In the genomic region with DNA sequence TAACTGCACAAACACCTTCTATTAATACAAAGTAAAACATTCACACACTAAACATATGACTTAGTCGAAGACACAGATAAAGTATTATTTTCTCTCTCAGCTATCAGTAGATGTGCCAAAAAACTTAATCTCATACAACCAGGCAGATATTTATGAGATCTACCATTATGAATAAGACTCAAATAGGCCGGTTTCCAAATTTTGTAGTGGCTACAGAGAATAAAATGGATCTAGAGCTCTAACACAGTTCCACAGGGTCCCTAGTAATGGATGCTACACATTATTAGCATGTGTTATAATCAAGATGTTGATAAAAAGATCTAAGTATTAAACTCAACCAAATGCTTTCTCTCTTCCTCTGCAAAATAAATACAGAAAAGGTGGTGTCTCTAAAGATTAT, we compare ENCODE assay signal across 10 cellular contexts. TPM values are rescaled to one million over a fixed set of nuclear protein-coding genes. Genes with fewer than 3 reads are reported as not detected.
DNase-seq lines count a peak whose midpoint lies in the region; ATAC-seq and TF ChIP-seq lines count a peak whose summit lies in the region.
"Had no signal": no experiment of that assay in that cellular context is flagged by ENCODE, and none has a peak within 500 bp of the region (broad histone marks: within the 10 kb centered on the region; RNA-seq: fewer than 3 reads in every experiment).

No MANE protein-coding gene starts in this region.

- no peak for DNase-seq in SK-N-MC (ENCODE audit: low read depth, low spot score)
- no peak for DNase-seq in endothelial cell (ENCODE audit: low spot score)
- no peak for DNase-seq in tibial artery
- no peak for DNase-seq in stimulated activated naive B cell treated with anti-CD40 and anti-IgM and Interleukin-4, amounts not matched to agents 10 μg/mL and 1 μg/mL and 100 μg/mL, for 72 hours
- no peak for DNase-seq in activated CD4-positive, alpha-beta memory T cell treated with anti-CD3 and anti-CD28 coated beads, Interleukin-2, amount 10 ng/mL, durations not matched to agents 7 days and 5 days
- DNase-seq in activated naive CD4-positive, alpha-beta T cell treated with Interleukin-2 at 50 U/mL for 16 hours = no peak
- DNase-seq: activated naive CD4-positive, alpha-beta T cell treated with anti-CD3 and anti-CD28 coated beads for 36 hours had no signal

- peaks cover 2% of the 10 kb centered on the region for H3K27me3 Mint-ChIP-seq in endothelial cell (ENCODE audit: unreplicated experiment)
- H3K27me3 Mint-ChIP-seq in stimulated activated naive B cell treated with anti-CD40 and anti-IgM and Interleukin-4, amounts not matched to agents 10 μg/mL and 1 μg/mL and 100 μg/mL, for 72 hours = no peaks in the 10 kb centered on the region
- no peaks in the 10 kb centered on the region for H3K27me3 Mint-ChIP-seq in activated CD4-positive, alpha-beta memory T cell treated with anti-CD3 and anti-CD28 coated beads, Interleukin-2, amount 10 ng/mL, durations not matched to agents 7 days and 5 days

- peak overlapping the region; percentile 53 for H3K4me3 Mint-ChIP-seq in endothelial cell (ENCODE audit: unreplicated experiment)
- no peak overlapping the region for H3K4me3 Mint-ChIP-seq in stimulated activated naive B cell treated with anti-CD40 and anti-IgM and Interleukin-4, amounts not matched to agents 10 μg/mL and 1 μg/mL and 100 μg/mL, for 72 hours
- no peak overlapping the region for H3K4me3 Mint-ChIP-seq in activated CD4-positive, alpha-beta memory T cell treated with anti-CD3 and anti-CD28 coated beads, Interleukin-2, amount 10 ng/mL, durations not matched to agents 7 days and 5 days
- H3K4me3 Mint-ChIP-seq: activated naive CD4-positive, alpha-beta T cell treated with anti-CD3 and anti-CD28 coated beads for 36 hours; T-helper 1 cell treated with Interleukin-12 subunit alpha and Interleukin-12 subunit beta and Interleukin-4 antibody, amounts not matched to agents 30 μg/mL and 1 μg/mL, for 36 hours had no signal

- H3K27ac ChIP-seq in SK-N-MC = peak overlapping the region; percentile 95
- H3K27ac ChIP-seq in mesodermal cell (ENCODE audit: low read depth, low read length, severe bottlenecking) = peak overlapping the region; percentile 54
- peak overlapping the region; percentile 5 to 39 for H3K27ac ChIP-seq in tibial artery

- peaks cover 16% of the 10 kb centered on the region for H3K4me1 Mint-ChIP-seq in endothelial cell (ENCODE audit: unreplicated experiment)
- H3K4me1 Mint-ChIP-seq in stimulated activated naive B cell treated with anti-CD40 and anti-IgM and Interleukin-4, amounts not matched to agents 10 μg/mL and 1 μg/mL and 100 μg/mL, for 72 hours = peaks cover 27 to 60% of the 10 kb centered on the region in 2 donors
- H3K4me1 Mint-ChIP-seq in activated CD4-positive, alpha-beta memory T cell treated with anti-CD3 and anti-CD28 coated beads, Interleukin-2, amount 10 ng/mL, durations not matched to agents 7 days and 5 days = no peaks in the 10 kb centered on the region

- no peaks in the 10 kb centered on the region for H3K27me3 ChIP-seq in tibial artery

- H3K9ac ChIP-seq in SK-N-MC (ENCODE audit: insufficient read length) = peak overlapping the region; percentile 66

- WGBS in mesodermal cell (ENCODE audit: insufficient coverage in 2 of 2), 2 experiments = 83 to 91% methylated on average over 1 of the region's 2 CpGs

- peaks cover 28% of the 10 kb centered on the region for H3K36me3 ChIP-seq in SK-N-MC (ENCODE audit: insufficient read depth, low read length)
- H3K36me3 ChIP-seq in mesodermal cell (ENCODE audit: control insufficient read depth, insufficient read depth, low read length) = peaks cover 37% of the 10 kb centered on the region
- peaks cover 2 to 20% (median 7%) of the 10 kb centered on the region in 3 donors for H3K36me3 ChIP-seq in tibial artery

- peak overlapping the region; percentile 97 for H3K27ac Mint-ChIP-seq in endothelial cell (ENCODE audit: unreplicated experiment)
- H3K27ac Mint-ChIP-seq in stimulated activated naive B cell treated with anti-CD40 and anti-IgM and Interleukin-4, amounts not matched to agents 10 μg/mL and 1 μg/mL and 100 μg/mL, for 72 hours = no peak overlapping the region
- H3K27ac Mint-ChIP-seq in activated CD4-positive, alpha-beta memory T cell treated with anti-CD3 and anti-CD28 coated beads, Interleukin-2, amount 10 ng/mL, durations not matched to agents 7 days and 5 days = no peak overlapping the region
- H3K27ac Mint-ChIP-seq: activated naive CD4-positive, alpha-beta T cell treated with anti-CD3 and anti-CD28 coated beads for 36 hours; T-helper 1 cell treated with Interleukin-12 subunit alpha and Interleukin-12 subunit beta and Interleukin-4 antibody, amounts not matched to agents 30 μg/mL and 1 μg/mL, for 36 hours had no signal

- CTCF ChIA-PET in activated CD4-positive, alpha-beta memory T cell treated with anti-CD3 and anti-CD28 coated beads, Interleukin-2, amount 10 ng/mL, durations not matched to agents 7 days and 5 days (lab: Charles Lee) = no interaction called here

- H3K9me3 ChIP-seq in SK-N-MC (ENCODE audit: low read depth, low read length) (peaks cover 2% of the 10 kb centered on the region; the same call in 1 of the 2 replicates), mesodermal cell (ENCODE audit: control insufficient read depth, low read length) (no peaks in the 10 kb centered on the region), tibial artery (no peaks in the 10 kb centered on the region)

- H3K9me3 Mint-ChIP-seq in endothelial cell (ENCODE audit: unreplicated experiment) = no peaks in the 10 kb centered on the region
- H3K9me3 Mint-ChIP-seq in stimulated activated naive B cell treated with anti-CD40 and anti-IgM and Interleukin-4, amounts not matched to agents 10 μg/mL and 1 μg/mL and 100 μg/mL, for 72 hours = no peaks in the 10 kb centered on the region
- no peaks in the 10 kb centered on the region for H3K9me3 Mint-ChIP-seq in activated CD4-positive, alpha-beta memory T cell treated with anti-CD3 and anti-CD28 coated beads, Interleukin-2, amount 10 ng/mL, durations not matched to agents 7 days and 5 days
- H3K9me3 Mint-ChIP-seq: activated naive CD4-positive, alpha-beta T cell treated with anti-CD3 and anti-CD28 coated beads for 36 hours; T-helper 1 cell treated with Interleukin-12 subunit alpha and Interleukin-12 subunit beta and Interleukin-4 antibody, amounts not matched to agents 30 μg/mL and 1 μg/mL, for 36 hours had no signal

- peaks cover 9% of the 10 kb centered on the region for H3K36me3 Mint-ChIP-seq in endothelial cell (ENCODE audit: low read depth, unreplicated experiment)
- H3K36me3 Mint-ChIP-seq in stimulated activated naive B cell treated with anti-CD40 and anti-IgM and Interleukin-4, amounts not matched to agents 10 μg/mL and 1 μg/mL and 100 μg/mL, for 72 hours = peaks cover 31 to 34% of the 10 kb centered on the region in 2 donors
- H3K36me3 Mint-ChIP-seq in activated CD4-positive, alpha-beta memory T cell treated with anti-CD3 and anti-CD28 coated beads, Interleukin-2, amount 10 ng/mL, durations not matched to agents 7 days and 5 days (ENCODE audit: low read depth) = no peaks in the 10 kb centered on the region

- H3K4me1 ChIP-seq in mesodermal cell (ENCODE audit: control insufficient read depth, insufficient read depth, low read length, poor library complexity, severe bottlenecking) = no peaks in the 10 kb centered on the region
- H3K4me1 ChIP-seq in tibial artery = peaks cover 0 to 88% (median 36%) of the 10 kb centered on the region in 4 donors

- H3K4me3 ChIP-seq in SK-N-MC (peak overlapping the region; percentile 73), mesodermal cell (ENCODE audit: extremely low read depth, insufficient read depth, low read length, poor library complexity, severe bottlenecking) (no peak overlapping the region), tibial artery (no peak overlapping the region)

- no peak for TF ChIP-seq CTCF in endothelial cell (IDR thresholded peaks at IDR 0.05; ENCODE audit: unreplicated experiment)
- no peak for TF ChIP-seq CTCF in tibial artery (IDR thresholded peaks at IDR 0.05)

- no peak for ATAC-seq in stimulated activated naive B cell treated with anti-CD40 and anti-IgM and Interleukin-4, amounts not matched to agents 10 μg/mL and 1 μg/mL and 100 μg/mL, for 72 hours (replicated peaks)
- no peak for ATAC-seq in GM21381 (IDR thresholded peaks at IDR 0.05; ENCODE audit: unreplicated experiment)

- POLR2A ChIA-PET in activated CD4-positive, alpha-beta memory T cell treated with anti-CD3 and anti-CD28 coated beads, Interleukin-2, amount 10 ng/mL, durations not matched to agents 7 days and 5 days (lab: Charles Lee) = no interaction called here

- intact Hi-C loops in tibial artery (cut with DNase I; ENCODE audit: low total_unique reads) = no loop called here

RNA-seq across cellular contexts. Expression of a gene that starts 10.4 kb away (rescaled TPM):
- total RNA-seq in endothelial cell (ENCODE audit: unreplicated experiment) = 24.0 TPM
- polyA plus RNA-seq in mesodermal cell (2013, experiment 1 of 2) = 34.4 TPM
- 34.6 TPM for polyA plus RNA-seq in mesodermal cell (2013, experiment 2 of 2)
- 1 to 10 TPM; 6.1 to 6.9 TPM for total RNA-seq in activated CD4-positive, alpha-beta memory T cell treated with anti-CD3 and anti-CD28 coated beads, Interleukin-2, amount 10 ng/mL, durations not matched to agents 7 days and 5 days

Comparison
In these comparisons a context has a peak if more than half of its experiments do, and no peak if none do; other contexts are left out.
1. H3K27ac ChIP-seq: peak in every context shown above with its lines; median percentile 95 in SK-N-MC; 54 in mesodermal cell; 22 in tibial artery.